22 cellular contexts compared by ENCODE assay signal in genomic region chr9:82726404-82727276, GRCh38.
A peak's percentile ranks its signal among the peaks of the same experiment; 100 is the strongest.
DNase-seq lines count a peak whose midpoint lies in the region; ATAC-seq, FAIRE-seq and TF ChIP-seq lines count a peak whose summit lies in the region.
"Had no signal": no experiment of that assay in that cellular context is flagged by ENCODE, and none has a peak within 500 bp of the region (broad histone marks: within the 10 kb centered on the region; RNA-seq: fewer than 3 reads in every experiment).

No MANE protein-coding gene starts in this region.

- RAD21 ChIA-PET in GM12878 (lab: Charles Lee; ENCODE audit: unreplicated experiment): no interaction called here

- no peaks in the 10 kb centered on the region for H3K79me2 ChIP-seq in KMS-11 (ENCODE audit: insufficient read depth, low read depth)
- H3K79me2 ChIP-seq in GM12878 (ENCODE audit: control insufficient read depth, insufficient read depth, low read length): no peaks in the 10 kb centered on the region

- TF ChIP-seq RAD21 in GM12878 (IDR thresholded peaks at IDR 0.05; ENCODE audit: insufficient read depth, low read depth, low read length): no peak

- intact Hi-C loops in GM12878 (cut with micrococcal nuclease; ENCODE audit: unreplicated experiment): loop anchor here (5.0 kb wide), 2 partner anchors 36 to 599 kb away; no protein-coding TSS in a partner anchor

- H3K4me1 ChIP-seq in BLaER1 (peaks cover 11% of the 10 kb centered on the region), KMS-11 (ENCODE audit: low read depth, poor library complexity, severe bottlenecking) (peaks cover 18% of the 10 kb centered on the region), GM12878 (ENCODE audit: control insufficient read depth, insufficient read depth, low read length) (no peaks in the 10 kb centered on the region)
- H3K4me1 ChIP-seq: BE2C had no signal

- BruUV-seq in GM12878 (replicated peaks; lab: Mats Ljungman, UMichigan): no TSS peak

- TF ChIP-seq EP300 in GM12878 (IDR thresholded peaks at IDR 0.05; ENCODE audit: borderline replicate concordance in 1 of 2, control insufficient read depth in 1 of 2, low read depth in 2 of 2, low read length in 2 of 2): peak; percentile 64 to 74; a peak in 3 of 4 replicates

- no peak overlapping the region for H3K27ac ChIP-seq in BLaER1
- no peak overlapping the region for H3K27ac ChIP-seq in KMS-11
- H3K27ac ChIP-seq in GM12878 (ENCODE audit: control insufficient read depth, insufficient read depth): no peak overlapping the region
- H3K27ac ChIP-seq: GM23248, HL-60, SK-N-MC had no signal

- CTCF ChIA-PET in GM12878 (lab: Yijun Ruan, JAX): no interaction called here

- no peaks in the 10 kb centered on the region for H3K9me3 ChIP-seq in BLaER1
- no peaks in the 10 kb centered on the region for H3K9me3 ChIP-seq in GM12878 (replicated peaks; ENCODE audit: control insufficient read depth, insufficient read depth, low read length)
- H3K9me3 ChIP-seq: BE2C had no signal

- no peak overlapping the region for H2AFZ ChIP-seq in KMS-11 (ENCODE audit: low read depth)
- H2AFZ ChIP-seq in GM12878 (ENCODE audit: control insufficient read depth, low read depth, low read length): no peak overlapping the region
- H2AFZ ChIP-seq: GM23248 had no signal

- H3K36me3 ChIP-seq in BLaER1 (no peaks in the 10 kb centered on the region), KMS-11 (ENCODE audit: insufficient read depth) (no peaks in the 10 kb centered on the region), GM12878 (ENCODE audit: control insufficient read depth in 2 of 2, insufficient read depth in 2 of 2, low read length in 1 of 2) (no peaks in the 10 kb centered on the region)
- H3K36me3 ChIP-seq: BE2C had no signal

- TF ChIP-seq CTCF in KMS-11 (conservative IDR thresholded peaks at IDR 0.05; ENCODE audit: low read depth, low read length) (no peak), GM12878 (IDR thresholded peaks at IDR 0.05 in 2 of 3, conservative IDR thresholded peaks at IDR 0.05 in 1 of 3; ENCODE audit: control insufficient read depth in 2 of 3, extremely low read depth in 1 of 3, insufficient read depth in 1 of 3, low read depth in 3 of 3, low read length in 3 of 3) (no peak)

- peak overlapping the region; percentile 54 for H3K4me2 ChIP-seq in BLaER1
- H3K4me2 ChIP-seq in KMS-11: peak overlapping the region; percentile 7
- H3K4me2 ChIP-seq in GM12878 (ENCODE audit: control insufficient read depth, insufficient read depth): no peak overlapping the region

- TF ChIP-seq POLR2A in GM12878 (IDR thresholded peaks at IDR 0.05; ENCODE audit: low read depth, low read length): no peak

- FAIRE-seq in GM12878 (lab: Jason Lieb, UNC): no peak
- FAIRE-seq: GM12891 had no signal

- H3K4me3 ChIP-seq in BLaER1: no peak overlapping the region
- no peak overlapping the region for H3K4me3 ChIP-seq in KMS-11 (IDR thresholded peaks at IDR 0.05; ENCODE audit: insufficient read depth, low read depth, low read length)
- no peak overlapping the region for H3K4me3 ChIP-seq in GM12878
- H3K4me3 ChIP-seq: GM23248, SK-N-MC had no signal

- SMC1A ChIA-PET in GM12878 (lab: Charles Lee; ENCODE audit: uncharacterized antibody, unreplicated experiment): no interaction called here

- H3K9ac ChIP-seq in BLaER1 (no peak overlapping the region), KMS-11 (no peak overlapping the region), GM12878 (ENCODE audit: control insufficient read depth, insufficient read depth, low read length) (no peak overlapping the region)
- H3K9ac ChIP-seq: GM23248 had no signal

- ATAC-seq in GM18907 (IDR thresholded peaks at IDR 0.05; ENCODE audit: unreplicated experiment): peak; percentile 69
- peak; percentile 79 for ATAC-seq in GM12878
- ATAC-seq in HG02678 (IDR thresholded peaks at IDR 0.05; ENCODE audit: unreplicated experiment): no peak
- ATAC-seq in HG03521 (IDR thresholded peaks at IDR 0.05; ENCODE audit: unreplicated experiment): no peak

- in situ Hi-C loops in GM12878 (cut with MboI): no loop called here

- POLR2A ChIA-PET in GM12878 (lab: Charles Lee): no interaction called here

- DNase-seq in GM12878 (ENCODE audit: low read depth, low spot score): peak; percentile 44
- no peak for DNase-seq in activated naive CD4-positive, alpha-beta T cell (lab: John Stamatoyannopoulos, UW)
- DNase-seq: BE2C; Calu3; CD4-positive, alpha-beta memory T cell; GF-D8; GM23248; HCEC 1CT; NCI-H1092; NCI-H2081; NCI-H2171 treated with DMSO at 0.1 percent for 48 hours; NCI-H446; NCI-H526 treated with DMSO at 0.1 percent for 48 hours; SHP77 had no signal

- WGBS in GM12878 (ENCODE audit: insufficient coverage, insufficient replicate concordance, low lambda C conversion rate, missing lambda C conversion rate): 11% methylated on average over 6 of the region's 6 CpGs

- H3K27me3 ChIP-seq in BLaER1 (no peaks in the 10 kb centered on the region), KMS-11 (ENCODE audit: insufficient read depth, low read depth) (no peaks in the 10 kb centered on the region), GM12878 (replicated peaks in 1 of 2; ENCODE audit: control insufficient read depth in 2 of 2, insufficient read depth in 2 of 2, low read length in 1 of 2) (no peaks in the 10 kb centered on the region)
- H3K27me3 ChIP-seq: BE2C had no signal

- no peaks in the 10 kb centered on the region for H4K20me1 ChIP-seq in BLaER1
- H4K20me1 ChIP-seq in KMS-11 (ENCODE audit: insufficient read depth): no peaks in the 10 kb centered on the region
- no peaks in the 10 kb centered on the region for H4K20me1 ChIP-seq in GM12878 (ENCODE audit: control insufficient read depth, insufficient read depth)

TF ChIP-seq in GM12878, 131 proteins besides CTCF, POLR2A, EP300 and RAD21 (continues in another document):
- peak; percentile 69; the same call in 1 of the 2 replicates for TF ChIP-seq PRDM15 (CRISPR knock-in tag; IDR thresholded peaks at IDR 0.05)
- TF ChIP-seq ZSCAN29 (IDR thresholded peaks at IDR 0.05): 0 out of 2 replicates have a peak, but pooled peaks have one; percentile 51
- TF ChIP-seq SMC3 (IDR thresholded peaks at IDR 0.05; ENCODE audit: borderline replicate concordance, low read length): no peak
- no peak for TF ChIP-seq KAT2A (conservative IDR thresholded peaks at IDR 0.05; ENCODE audit: control insufficient read depth, low read depth, low read length)
- no peak for TF ChIP-seq ZNF384 (IDR thresholded peaks at IDR 0.05; ENCODE audit: borderline replicate concordance, low read depth, low read length)
- TF ChIP-seq HSF1 (IDR thresholded peaks at IDR 0.05; ENCODE audit: low read depth, low read length): no peak
- TF ChIP-seq DPF2 (IDR thresholded peaks at IDR 0.05): peak; percentile 65; the same call in 1 of the 2 replicates
- TF ChIP-seq, protein P1, sequence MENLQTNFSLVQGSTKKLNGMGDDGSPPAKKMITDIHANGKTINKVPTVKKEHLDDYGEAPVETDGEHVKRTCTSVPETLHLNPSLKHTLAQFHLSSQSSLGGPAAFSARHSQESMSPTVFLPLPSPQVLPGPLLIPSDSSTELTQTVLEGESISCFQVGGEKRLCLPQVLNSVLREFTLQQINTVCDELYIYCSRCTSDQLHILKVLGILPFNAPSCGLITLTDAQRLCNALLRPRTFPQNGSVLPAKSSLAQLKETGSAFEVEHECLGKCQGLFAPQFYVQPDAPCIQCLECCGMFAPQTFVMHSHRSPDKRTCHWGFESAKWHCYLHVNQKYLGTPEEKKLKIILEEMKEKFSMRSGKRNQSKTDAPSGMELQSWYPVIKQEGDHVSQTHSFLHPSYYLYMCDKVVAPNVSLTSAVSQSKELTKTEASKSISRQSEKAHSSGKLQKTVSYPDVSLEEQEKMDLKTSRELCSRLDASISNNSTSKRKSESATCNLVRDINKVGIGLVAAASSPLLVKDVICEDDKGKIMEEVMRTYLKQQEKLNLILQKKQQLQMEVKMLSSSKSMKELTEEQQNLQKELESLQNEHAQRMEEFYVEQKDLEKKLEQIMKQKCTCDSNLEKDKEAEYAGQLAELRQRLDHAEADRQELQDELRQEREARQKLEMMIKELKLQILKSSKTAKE (IDR thresholded peaks at IDR 0.05; ENCODE audit: low read depth, poor library complexity, severe bottlenecking): peak; percentile 51
- TF ChIP-seq MTA2 (IDR thresholded peaks at IDR 0.05; ENCODE audit: low read depth): peak; percentile 97

Comparison
In these comparisons a context has a peak if more than half of its experiments do, and no peak if none do; other contexts are left out.
1. ATAC-seq: peak in GM18907 (single experiment) and GM12878 (single experiment); none in HG02678 (single experiment) and HG03521 (single experiment).